In genomic region chr2:73290049-73290839, GRCh38 we compare ENCODE assay signal across 8 cellular contexts. TPM values are rescaled to one million over a fixed set of nuclear protein-coding genes. Genes with fewer than 3 reads are reported as not detected.
DNase-seq lines count a peak whose midpoint lies in the region; ATAC-seq and TF ChIP-seq lines count a peak whose summit lies in the region.

No MANE protein-coding gene starts in this region.

- peak; percentile 77 for TF ChIP-seq CTCF in chondrocyte (IDR thresholded peaks at IDR 0.05)

- H3K27me3 Mint-ChIP-seq in chondrocyte (ENCODE audit: low read depth), result peaks cover 72% of the 10 kb centered on the region
- peaks cover 23 to 46% of the 10 kb centered on the region in 2 donors for H3K27me3 Mint-ChIP-seq in natural killer cell treated with Interleukin-12 subunit alpha and Interleukin-12 subunit beta and Interleukin-15 and Interleukin-18, amount 100 ng/mL, for 72 hours

- H3K9me3 Mint-ChIP-seq in chondrocyte (ENCODE audit: low read depth), result no peaks in the 10 kb centered on the region
- no peaks in the 10 kb centered on the region for H3K9me3 Mint-ChIP-seq in natural killer cell treated with Interleukin-12 subunit alpha and Interleukin-12 subunit beta and Interleukin-15 and Interleukin-18, amount 100 ng/mL, for 72 hours

- H3K4me1 Mint-ChIP-seq in chondrocyte (ENCODE audit: low read depth), result peaks cover 3% of the 10 kb centered on the region
- H3K4me1 Mint-ChIP-seq in natural killer cell treated with Interleukin-12 subunit alpha and Interleukin-12 subunit beta and Interleukin-15 and Interleukin-18, amount 100 ng/mL, for 72 hours (ENCODE audit: low read depth in 2 of 2), result peaks cover 12 to 20% of the 10 kb centered on the region in 2 donors

- no peaks in the 10 kb centered on the region for H3K36me3 Mint-ChIP-seq in chondrocyte (ENCODE audit: low read depth)
- no peaks in the 10 kb centered on the region for H3K36me3 Mint-ChIP-seq in natural killer cell treated with Interleukin-12 subunit alpha and Interleukin-12 subunit beta and Interleukin-15 and Interleukin-18, amount 100 ng/mL, for 72 hours

- H3K4me3 Mint-ChIP-seq in chondrocyte (ENCODE audit: unreplicated experiment), result no peak overlapping the region
- peak overlapping the region; percentile 4 for H3K4me3 Mint-ChIP-seq in natural killer cell treated with Interleukin-12 subunit alpha and Interleukin-12 subunit beta and Interleukin-15 and Interleukin-18, amount 100 ng/mL, for 72 hours

- no peak for ATAC-seq in natural killer cell treated with Interleukin-12 subunit alpha and Interleukin-12 subunit beta and Interleukin-15 and Interleukin-18, amount 100 ng/mL, for 72 hours
- no peak for ATAC-seq in GM21528 (IDR thresholded peaks at IDR 0.05; ENCODE audit: low FRiP score, unreplicated experiment)
- no peak for ATAC-seq in GM18520 (IDR thresholded peaks at IDR 0.05; ENCODE audit: unreplicated experiment)

- H3K27ac Mint-ChIP-seq in chondrocyte (ENCODE audit: unreplicated experiment), result no peak overlapping the region
- H3K27ac Mint-ChIP-seq in natural killer cell treated with Interleukin-12 subunit alpha and Interleukin-12 subunit beta and Interleukin-15 and Interleukin-18, amount 100 ng/mL, for 72 hours, result no peak overlapping the region

- DNase-seq in activated gamma-delta T cell treated with anti-CD3 and anti-CD28 coated beads, Interleukin-2, amount 50 U/mL, for 16 hours (ENCODE audit: low read depth), result peak; percentile 39
- DNase-seq in activated gamma-delta T cell treated with Interleukin-2 at 50 U/mL for 16 hours (no peak), NAMALWA (ENCODE audit: low spot score) (peak; percentile 84), SW 1271 (lab: John Stamatoyannopoulos, UW) (peak; percentile 38 to 59), chondrocyte (ENCODE audit: low spot score) (no peak)
- peak; percentile 61 for DNase-seq in natural killer cell treated with Interleukin-12 subunit alpha and Interleukin-12 subunit beta and Interleukin-15 and Interleukin-18, amount 100 ng/mL, for 72 hours (ENCODE audit: low spot score)

RNA-seq across cellular contexts. Expression of gene EGR4, which starts 3.1 kb away (rescaled TPM):
- not detected in 3 replicates for total RNA-seq in chondrocyte
- total RNA-seq in natural killer cell treated with Interleukin-12 subunit alpha and Interleukin-12 subunit beta and Interleukin-15 and Interleukin-18, amount 100 ng/mL, for 72 hours, result not detected

RNA-seq across cellular contexts. Expression of gene FBXO41, which starts 6.0 kb away (rescaled TPM):
- total RNA-seq in chondrocyte, result 1.6 to 4.0 TPM (median 3.6 TPM) in 3 replicates
- 10 to 100 TPM in 1 of 2 donors, 1 to 10 TPM in 1; 10.0 to 40.1 TPM for total RNA-seq in natural killer cell treated with Interleukin-12 subunit alpha and Interleukin-12 subunit beta and Interleukin-15 and Interleukin-18, amount 100 ng/mL, for 72 hours

RNA-seq across cellular contexts. Expression of gene CCT7, which starts 56.1 kb away (rescaled TPM):
- total RNA-seq in chondrocyte, result 182 to 214 TPM (median 192 TPM) in 3 replicates
- 100 to 1,000 TPM; 417 to 436 TPM for total RNA-seq in natural killer cell treated with Interleukin-12 subunit alpha and Interleukin-12 subunit beta and Interleukin-15 and Interleukin-18, amount 100 ng/mL, for 72 hours

RNA-seq across cellular contexts. Expression of gene PRADC1, which starts 57.2 kb away (rescaled TPM):
- 21.7 to 32.4 TPM (median 23.0 TPM) in 3 replicates for total RNA-seq in chondrocyte
- 10 to 100 TPM; 13.0 to 13.5 TPM for total RNA-seq in natural killer cell treated with Interleukin-12 subunit alpha and Interleukin-12 subunit beta and Interleukin-15 and Interleukin-18, amount 100 ng/mL, for 72 hours

Comparison
In these comparisons a context has a peak if more than half of its experiments do, and no peak if none do; other contexts are left out.
1. DNase-seq: peak in activated gamma-delta T cell treated with anti-CD3 and anti-CD28 coated beads, Interleukin-2, amount 50 U/mL, for 16 hours (single experiment), NAMALWA (single experiment), SW 1271 (2 of 2) and natural killer cell treated with Interleukin-12 subunit alpha and Interleukin-12 subunit beta and Interleukin-15 and Interleukin-18, amount 100 ng/mL, for 72 hours (single experiment); none in activated gamma-delta T cell treated with Interleukin-2 at 50 U/mL for 16 hours (single experiment) and chondrocyte (single experiment).